8 cellular contexts compared by ENCODE assay signal in genomic region chr3:196431193-196432136, GRCh38. TPM values are rescaled to one million over a fixed set of nuclear protein-coding genes. Genes with fewer than 3 reads are reported as not detected.
DNase-seq lines count a peak whose midpoint lies in the region; ATAC-seq and TF ChIP-seq lines count a peak whose summit lies in the region.

No MANE protein-coding gene starts in this region.

- H3K27me3 Mint-ChIP-seq in activated T-helper 2 cell treated with anti-CD3 and anti-CD28 coated beads, Interferon-gamma antibody, Interleukin-2, Interleukin-4, amounts not matched to agents 10 μg/mL and 5 μg/mL and 100 μg/mL, durations not matched to agents 14 hours and 24 hours and 36 hours (ENCODE audit: low read depth), result no peaks in the 10 kb centered on the region
- peaks cover 7% of the 10 kb centered on the region for H3K27me3 Mint-ChIP-seq in neural progenitor cell (ENCODE audit: insufficient read depth, low read depth)

- H3K4me1 Mint-ChIP-seq in activated T-helper 2 cell treated with anti-CD3 and anti-CD28 coated beads, Interferon-gamma antibody, Interleukin-2, Interleukin-4, amounts not matched to agents 10 μg/mL and 5 μg/mL and 100 μg/mL, durations not matched to agents 14 hours and 24 hours and 36 hours (ENCODE audit: low read depth), result peaks cover 18% of the 10 kb centered on the region
- H3K4me1 Mint-ChIP-seq in neural progenitor cell, result peaks cover 16% of the 10 kb centered on the region

- H3F3A ChIP-seq in neural progenitor cell (ENCODE audit: low read depth), result peaks cover 18% of the 10 kb centered on the region

- intact Hi-C loops in activated T-helper 2 cell treated with anti-CD3 and anti-CD28 coated beads, Interferon-gamma antibody, Interleukin-2, Interleukin-4, amounts not matched to agents 10 μg/mL and 5 μg/mL and 100 μg/mL, durations not matched to agents 14 hours and 24 hours and 36 hours (cut with micrococcal nuclease), result loop anchor here (1.0 to 2.0 kb wide), 2 partner anchors 69 to 157 kb away; no protein-coding TSS in a partner anchor

- H3K4me3 ChIP-seq in BJ (ENCODE audit: low read depth, low read length), result peak overlapping the region; percentile 97
- peak overlapping the region; percentile 91 for H3K4me3 ChIP-seq in neural progenitor cell

- DNase-seq in BJ (ENCODE audit: low read depth), result no peak
- peak; percentile 86 for DNase-seq in NOMO-1 treated with DMSO at 0.1 percent for 48 hours (lab: John Stamatoyannopoulos, UW; ENCODE audit: unreplicated experiment)
- DNase-seq in activated T-helper 2 cell treated with anti-CD3 and anti-CD28 coated beads, Interferon-gamma antibody, Interleukin-2, Interleukin-4, amounts not matched to agents 10 μg/mL and 5 μg/mL and 100 μg/mL, durations not matched to agents 14 hours and 24 hours and 36 hours (ENCODE audit: low spot score), result peak; percentile 17
- peak in 1 of 2 donors; percentile 58 for DNase-seq in foreskin keratinocyte
- peak; percentile 32 for DNase-seq in neural progenitor cell (ENCODE audit: low spot score)
- DNase-seq in T1000 (lab: John Stamatoyannopoulos, UW), result no peak

- H3K4me1 ChIP-seq in foreskin keratinocyte (peaks cover 7% of the 10 kb centered on the region), neural progenitor cell (peaks cover 8% of the 10 kb centered on the region)

- H4K20me1 ChIP-seq in neural progenitor cell (ENCODE audit: low read depth), result peaks cover 46% of the 10 kb centered on the region

- CTCF ChIA-PET in BJ (lab: Yijun Ruan, JAX), result no interaction called here

- H3K27ac ChIP-seq in foreskin keratinocyte (peak overlapping the region; percentile 84), neural progenitor cell (peak overlapping the region; percentile 82)

- peak overlapping the region; percentile 78 for H3K9ac ChIP-seq in neural progenitor cell

- peak overlapping the region; percentile 54 for H2AFZ ChIP-seq in neural progenitor cell (replicated peaks)

- TF ChIP-seq CTCF in BJ (IDR thresholded peaks at IDR 0.05; ENCODE audit: insufficient read depth, low read depth, low read length) (no peak), foreskin keratinocyte (conservative IDR thresholded peaks at IDR 0.05) (no peak), neural progenitor cell (IDR thresholded peaks at IDR 0.05) (no peak)

- POLR2A ChIA-PET in BJ (lab: Charles Lee), result interaction anchor here (0.5 kb wide), 1 partner anchor 988 kb away, joined by 3 read pairs; no protein-coding TSS in a partner anchor

- H3K4me2 ChIP-seq in neural progenitor cell, result peak overlapping the region; percentile 87

- no peaks in the 10 kb centered on the region for H3K9me3 ChIP-seq in neural progenitor cell (ENCODE audit: low read depth)

- ATAC-seq in GM18909 (IDR thresholded peaks at IDR 0.05; ENCODE audit: poor library complexity, unreplicated experiment), result peak; percentile 31
- peak; percentile 23 for ATAC-seq in HG03108 (IDR thresholded peaks at IDR 0.05; ENCODE audit: unreplicated experiment)
- ATAC-seq in foreskin keratinocyte, result peak; percentile 33

- peak overlapping the region; percentile 86 for H3K4me3 Mint-ChIP-seq in activated T-helper 2 cell treated with anti-CD3 and anti-CD28 coated beads, Interferon-gamma antibody, Interleukin-2, Interleukin-4, amounts not matched to agents 10 μg/mL and 5 μg/mL and 100 μg/mL, durations not matched to agents 14 hours and 24 hours and 36 hours (ENCODE audit: low read depth)
- H3K4me3 Mint-ChIP-seq in neural progenitor cell, result peak overlapping the region; percentile 92

- H3K27me3 ChIP-seq in BJ (ENCODE audit: control insufficient read depth, insufficient read depth, low read length), result no peaks in the 10 kb centered on the region
- no peaks in the 10 kb centered on the region for H3K27me3 ChIP-seq in foreskin keratinocyte
- H3K27me3 ChIP-seq in neural progenitor cell, result no peaks in the 10 kb centered on the region

- peaks cover 58% of the 10 kb centered on the region for H3K79me2 ChIP-seq in neural progenitor cell (ENCODE audit: low read depth)

- H3K36me3 ChIP-seq in BJ (ENCODE audit: control insufficient read depth, insufficient read depth, low read length) (peaks cover 3% of the 10 kb centered on the region), neural progenitor cell (peaks cover 5% of the 10 kb centered on the region)

- no peaks in the 10 kb centered on the region for H3K9me3 Mint-ChIP-seq in activated T-helper 2 cell treated with anti-CD3 and anti-CD28 coated beads, Interferon-gamma antibody, Interleukin-2, Interleukin-4, amounts not matched to agents 10 μg/mL and 5 μg/mL and 100 μg/mL, durations not matched to agents 14 hours and 24 hours and 36 hours
- no peaks in the 10 kb centered on the region for H3K9me3 Mint-ChIP-seq in neural progenitor cell

- peaks cover 15% of the 10 kb centered on the region for H3K36me3 Mint-ChIP-seq in activated T-helper 2 cell treated with anti-CD3 and anti-CD28 coated beads, Interferon-gamma antibody, Interleukin-2, Interleukin-4, amounts not matched to agents 10 μg/mL and 5 μg/mL and 100 μg/mL, durations not matched to agents 14 hours and 24 hours and 36 hours (ENCODE audit: low read depth)
- H3K36me3 Mint-ChIP-seq in neural progenitor cell, result peaks cover 15% of the 10 kb centered on the region

- peak overlapping the region; percentile 92 for H3K27ac Mint-ChIP-seq in activated T-helper 2 cell treated with anti-CD3 and anti-CD28 coated beads, Interferon-gamma antibody, Interleukin-2, Interleukin-4, amounts not matched to agents 10 μg/mL and 5 μg/mL and 100 μg/mL, durations not matched to agents 14 hours and 24 hours and 36 hours
- H3K27ac Mint-ChIP-seq in neural progenitor cell, result peak overlapping the region; percentile 67

RNA-seq across cellular contexts. Expression of gene UBXN7, which starts 0.8 kb away (rescaled TPM):
- 11.3 and 17.9 TPM in 2 replicates for polyA plus RNA-seq in BJ (2011; rRNA removed)
- polyA minus RNA-seq in BJ (2011; rRNA and poly(A)+ RNA removed), result 13.9 and 19.1 TPM in 2 replicates
- 64.4 and 67.8 TPM in 2 replicates for total RNA-seq in activated T-helper 2 cell treated with anti-CD3 and anti-CD28 coated beads, Interferon-gamma antibody, Interleukin-2, Interleukin-4, amounts not matched to agents 10 μg/mL and 5 μg/mL and 100 μg/mL, durations not matched to agents 14 hours and 24 hours and 36 hours
- 17.8 and 21.5 TPM in 2 replicates for total RNA-seq in foreskin keratinocyte
- polyA plus RNA-seq in foreskin keratinocyte, result 2.9 and 3.0 TPM in 2 replicates
- 46.2 and 68.7 TPM in 2 replicates for total RNA-seq in neural progenitor cell (ENCODE audit: low replicate concordance)

Comparison
In these comparisons a context has a peak if more than half of its experiments do, and no peak if none do; other contexts are left out.
1. DNase-seq: peak in NOMO-1 treated with DMSO at 0.1 percent for 48 hours (single experiment), activated T-helper 2 cell treated with anti-CD3 and anti-CD28 coated beads, Interferon-gamma antibody, Interleukin-2, Interleukin-4, amounts not matched to agents 10 μg/mL and 5 μg/mL and 100 μg/mL, durations not matched to agents 14 hours and 24 hours and 36 hours (single experiment) and neural progenitor cell (single experiment); none in BJ (single experiment) and T1000 (single experiment).
2. Peak in every context shown above with its lines, with median percentiles within 50 percentile points of each other: ATAC-seq.